8 cellular contexts compared by ENCODE assay signal in the genomic region with DNA sequence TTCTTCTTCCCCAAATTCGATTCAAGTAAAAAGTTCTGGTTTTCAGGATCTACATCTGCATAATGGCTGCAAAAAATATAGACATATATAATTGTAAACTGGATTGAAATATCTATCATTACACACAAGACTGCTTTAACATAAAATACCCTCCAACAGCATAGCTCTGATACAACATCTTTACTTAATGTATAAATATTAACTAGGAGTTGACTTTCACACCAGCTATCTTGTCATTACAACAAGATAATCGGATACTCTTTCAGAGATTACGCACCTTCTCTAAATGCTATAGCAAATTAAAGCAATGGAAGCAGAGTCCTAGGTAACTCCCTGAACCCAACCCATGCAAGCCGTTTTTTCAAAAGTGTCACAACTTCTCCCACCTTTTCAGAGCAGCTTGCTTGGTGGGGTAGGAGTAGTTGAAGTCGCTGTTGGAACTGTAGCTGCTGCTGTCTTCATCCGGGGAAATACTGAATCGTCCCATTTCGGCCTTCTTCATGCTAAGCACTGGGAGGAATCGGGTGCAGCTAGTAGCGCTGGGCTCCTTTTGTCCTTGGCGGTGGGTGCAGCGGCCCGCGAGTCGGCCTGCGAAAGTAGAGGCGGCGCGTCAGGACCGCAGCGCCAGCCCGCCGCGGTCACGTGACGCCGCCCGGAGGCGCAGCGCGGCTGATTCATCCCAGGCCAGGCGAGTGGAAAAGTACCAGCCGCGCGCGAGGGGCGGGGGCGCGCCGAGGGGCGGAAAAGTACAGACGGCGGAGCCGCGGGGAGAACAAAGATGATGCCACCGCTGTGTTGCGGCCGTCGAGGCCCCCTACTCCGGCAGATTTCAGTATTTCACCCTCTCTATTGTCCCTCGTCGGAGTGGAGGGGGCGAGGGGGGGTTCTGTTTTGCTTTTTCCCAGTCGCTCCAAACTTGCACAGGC. TPM values are rescaled to one million over a fixed set of nuclear protein-coding genes. Genes with fewer than 3 reads are reported as not detected.
DNase-seq lines count a peak whose midpoint lies in the region; ATAC-seq and TF ChIP-seq lines count a peak whose summit lies in the region.

No MANE protein-coding gene starts in this region.

- no peak overlapping the region for H2BK20ac ChIP-seq in IMR-90 (ENCODE audit: low read depth, low read length)

- BruUV-seq in IMR-90 (replicated peaks; lab: Mats Ljungman, UMichigan) = no TSS peak

- H3K9ac ChIP-seq in IMR-90 (ENCODE audit: low read depth, low read length) = peak overlapping the region; percentile 97

- peaks cover 45% of the 10 kb centered on the region for H3K36me3 ChIP-seq in IMR-90 (ENCODE audit: control insufficient read depth, insufficient read depth, low read length)
- peaks cover 23 to 52% (median 26%) of the 10 kb centered on the region in 3 donors for H3K36me3 ChIP-seq in esophagus squamous epithelium

- peaks cover 75% of the 10 kb centered on the region for H3K4me1 Mint-ChIP-seq in activated T-cell treated with anti-CD3 and anti-CD28 coated beads, Interleukin-2, amount 50 U/mL, for 72 hours (ENCODE audit: low read depth)
- peaks cover 43 to 54% (median 44%) of the 10 kb centered on the region in 3 donors for H3K4me1 Mint-ChIP-seq in naive B cell
- H3K4me1 Mint-ChIP-seq in stimulated activated memory B cell treated with anti-CD40 and anti-IgM and Interleukin-4, amounts not matched to agents 10 μg/mL and 1 μg/mL and 100 μg/mL, for 72 hours = peaks cover 51% of the 10 kb centered on the region

- no peaks in the 10 kb centered on the region for H3K9me3 Mint-ChIP-seq in activated T-cell treated with anti-CD3 and anti-CD28 coated beads, Interleukin-2, amount 50 U/mL, for 72 hours
- H3K9me3 Mint-ChIP-seq in naive B cell = no peaks in the 10 kb centered on the region
- no peaks in the 10 kb centered on the region for H3K9me3 Mint-ChIP-seq in stimulated activated memory B cell treated with anti-CD40 and anti-IgM and Interleukin-4, amounts not matched to agents 10 μg/mL and 1 μg/mL and 100 μg/mL, for 72 hours

- H3K27me3 ChIP-seq in IMR-90 (ENCODE audit: control insufficient read depth, insufficient read depth, low read length) (no peaks in the 10 kb centered on the region), esophagus squamous epithelium (no peaks in the 10 kb centered on the region)

- 0% methylated on average over 14 of the region's 54 CpGs; no CpG with 5 or more reads in 1 of the 2 experiments for WGBS in IMR-90 (ENCODE audit: extremely low coverage in 2 of 2, insufficient read length in 1 of 2), 2 experiments
- WGBS in esophagus squamous epithelium, 2 donors = 1 to 4% methylated on average over 15 to 19 of the region's 54 CpGs

- H3K9me3 ChIP-seq in IMR-90 (ENCODE audit: control insufficient read depth, insufficient read depth, low read length) (no peaks in the 10 kb centered on the region), esophagus squamous epithelium (no peaks in the 10 kb centered on the region)

- POLR2A ChIA-PET in IMR-90 (lab: Charles Lee; ENCODE audit: unreplicated experiment) = interaction anchor here (0.5 to 1.7 kb wide), 7 partner anchors 16 to 574 kb away, joined by 3 to 6 read pairs (median 3); no protein-coding TSS in a partner anchor

- in situ Hi-C loops in IMR-90 (cut with MboI; ENCODE audit: low sequenced_read_pairs) = loop anchor here (10.0 kb wide), 1 partner anchor 184 kb away; no protein-coding TSS in a partner anchor

- H3K27me3 Mint-ChIP-seq in activated T-cell treated with anti-CD3 and anti-CD28 coated beads, Interleukin-2, amount 50 U/mL, for 72 hours (ENCODE audit: low read depth) = no peaks in the 10 kb centered on the region
- H3K27me3 Mint-ChIP-seq in naive B cell = no peaks in the 10 kb centered on the region
- H3K27me3 Mint-ChIP-seq in stimulated activated memory B cell treated with anti-CD40 and anti-IgM and Interleukin-4, amounts not matched to agents 10 μg/mL and 1 μg/mL and 100 μg/mL, for 72 hours = no peaks in the 10 kb centered on the region

- H2BK15ac ChIP-seq in IMR-90 (ENCODE audit: low read depth, low read length) = 0 out of 3 replicates have a peak overlapping the region, but pooled peaks have one; percentile 24

- peaks cover 3% of the 10 kb centered on the region for H3K9me1 ChIP-seq in IMR-90 (ENCODE audit: insufficient read depth, low read length)

- H4K91ac ChIP-seq in IMR-90 (ENCODE audit: insufficient read depth, low read depth, low read length) = peak overlapping the region; percentile 60

- peak; percentile 99 for DNase-seq in DMS53 (lab: John Stamatoyannopoulos, UW)
- DNase-seq in IMR-90 = peak; percentile 79
- peak; percentile 94 to 96 for DNase-seq in activated T-cell treated with anti-CD3 and anti-CD28 coated beads, Interleukin-2, amount 50 U/mL, for 72 hours
- DNase-seq in esophagus squamous epithelium (lab: John Stamatoyannopoulos, UW) = peak; percentile 34
- peak; percentile 86 for DNase-seq in naive B cell

- H4K5ac ChIP-seq in IMR-90 (ENCODE audit: low read depth, low read length) = peak overlapping the region; percentile 21; the same call in 1 of the 2 replicates

- H4K20me1 ChIP-seq in IMR-90 (ENCODE audit: insufficient read depth, low read length) = peaks cover 65% of the 10 kb centered on the region

- peaks cover 27 to 56% of the 10 kb centered on the region in 2 donors for H3K36me3 Mint-ChIP-seq in activated T-cell treated with anti-CD3 and anti-CD28 coated beads, Interleukin-2, amount 50 U/mL, for 72 hours (ENCODE audit: insufficient read depth in 2 of 2)
- peaks cover 0 to 3% of the 10 kb centered on the region in 2 donors for H3K36me3 Mint-ChIP-seq in naive B cell
- peaks cover 40% of the 10 kb centered on the region for H3K36me3 Mint-ChIP-seq in stimulated activated memory B cell treated with anti-CD40 and anti-IgM and Interleukin-4, amounts not matched to agents 10 μg/mL and 1 μg/mL and 100 μg/mL, for 72 hours

- H2AK9ac ChIP-seq in IMR-90 (replicated peaks; ENCODE audit: low read depth, low read length, poor library complexity) = peak overlapping the region; percentile 80

- intact Hi-C loops in IMR-90 (cut with micrococcal nuclease) (loop anchor here (5.0 kb wide), 4 partner anchors 61 to 651 kb away; no protein-coding TSS in a partner anchor), esophagus squamous epithelium (cut with DNase I) (no loop called here)

- H3K4me1 ChIP-seq in IMR-90 (ENCODE audit: control insufficient read depth, insufficient read depth, low read length) = peaks cover 10% of the 10 kb centered on the region
- H3K4me1 ChIP-seq in esophagus squamous epithelium = peaks cover 28 to 59% (median 28%) of the 10 kb centered on the region in 3 donors

- peak overlapping the region; percentile 84 for H2BK5ac ChIP-seq in IMR-90 (ENCODE audit: low read depth, low read length, poor library complexity, severe bottlenecking)

- peak overlapping the region; percentile 82 for H3K4me3 ChIP-seq in IMR-90 (ENCODE audit: insufficient read depth, low read depth, low read length)
- H3K4me3 ChIP-seq in esophagus squamous epithelium = peak overlapping the region; percentile 86 to 99 (median 94)

- peak overlapping the region; percentile 88 for H3K56ac ChIP-seq in IMR-90 (ENCODE audit: extremely low read depth, insufficient read depth, low read length)

- ATAC-seq in GM21529 (IDR thresholded peaks at IDR 0.05; ENCODE audit: unreplicated experiment) (peak; percentile 56), IMR-90 (ENCODE audit: low read depth) (peak; percentile 3), naive B cell (ENCODE audit: low read depth in 2 of 2) (peak; percentile 32 to 37)
- peak; percentile 57 to 62 for ATAC-seq in activated T-cell treated with anti-CD3 and anti-CD28 coated beads, Interleukin-2, amount 50 U/mL, for 72 hours (replicated peaks in 1 of 2)
- ATAC-seq in stimulated activated memory B cell treated with anti-CD40 and anti-IgM and Interleukin-4, amounts not matched to agents 10 μg/mL and 1 μg/mL and 100 μg/mL, for 72 hours = peak; percentile 73

- dilution Hi-C loops in IMR-90 (cut with HindIII; ENCODE audit: low sequenced_read_pairs, unreplicated experiment) = no loop called here

- peak overlapping the region; percentile 79 for H3K4ac ChIP-seq in IMR-90 (ENCODE audit: low read depth, low read length)

- peaks cover 11 to 41% of the 10 kb centered on the region in 2 experiments for H3K79me1 ChIP-seq in IMR-90 (ENCODE audit: low read depth in 1 of 2, low read length in 2 of 2)

- H3K14ac ChIP-seq in IMR-90 (replicated peaks; ENCODE audit: low read depth, low read length) = peak overlapping the region; percentile 79

- CTCF ChIA-PET in IMR-90 (lab: Yijun Ruan, JAX) = no interaction called here

- H2AFZ ChIP-seq in IMR-90 (replicated peaks; ENCODE audit: low read length, poor library complexity) = peak overlapping the region; percentile 36

- H3K27ac ChIP-seq in IMR-90 (ENCODE audit: insufficient read depth, low read length) (peak overlapping the region; percentile 94), esophagus squamous epithelium (peak overlapping the region; percentile 98)

- H2BK120ac ChIP-seq in IMR-90 (ENCODE audit: low read depth, low read length) = peak overlapping the region; percentile 9

- peak overlapping the region; percentile 87 for H3K23ac ChIP-seq in IMR-90 (ENCODE audit: low read depth, low read length)

- H3K18ac ChIP-seq in IMR-90 (ENCODE audit: low read depth, low read length) = peak overlapping the region; percentile 76

- H2AK5ac ChIP-seq in IMR-90 (ENCODE audit: low read depth, low read length) = peak overlapping the region; percentile 77

- peak; percentile 86 for TF ChIP-seq POLR2A in IMR-90 (IDR thresholded peaks at IDR 0.05; ENCODE audit: low read depth, low read length)
- peak in 3 of 4 donors; percentile 42 to 90 (median 68) for TF ChIP-seq POLR2A in esophagus squamous epithelium (IDR thresholded peaks at IDR 0.05)

- TF ChIP-seq RAD21 in IMR-90 (IDR thresholded peaks at IDR 0.05; ENCODE audit: low read length) = no peak; the same call in 1 of the 2 replicates

- TF ChIP-seq CTCF in IMR-90 (conservative IDR thresholded peaks at IDR 0.05; ENCODE audit: low read depth, low read length) (0 out of 2 replicates have a peak, but pooled peaks have one; percentile 18), esophagus squamous epithelium (IDR thresholded peaks at IDR 0.05) (peak in 5 of 6 experiments; percentile 15 to 45 (median 31))

- peak overlapping the region; percentile 99 for H3K4me3 Mint-ChIP-seq in activated T-cell treated with anti-CD3 and anti-CD28 coated beads, Interleukin-2, amount 50 U/mL, for 72 hours
- peak overlapping the region; percentile 93 to 99 (median 99) for H3K4me3 Mint-ChIP-seq in naive B cell
- H3K4me3 Mint-ChIP-seq in stimulated activated memory B cell treated with anti-CD40 and anti-IgM and Interleukin-4, amounts not matched to agents 10 μg/mL and 1 μg/mL and 100 μg/mL, for 72 hours = peak overlapping the region; percentile 96

- H4K8ac ChIP-seq in IMR-90 (ENCODE audit: low read depth in 2 of 2, low read length in 2 of 2) = peak overlapping the region; percentile 75 to 83; a peak in 3 of 4 replicates

- peak overlapping the region; percentile 94; the same call in 1 of the 2 replicates for H3K4me2 ChIP-seq in IMR-90 (ENCODE audit: low read depth, low read length)

- H3K27ac Mint-ChIP-seq in activated T-cell treated with anti-CD3 and anti-CD28 coated beads, Interleukin-2, amount 50 U/mL, for 72 hours = peak overlapping the region; percentile 100
- peak overlapping the region; percentile 95 to 100 (median 97) for H3K27ac Mint-ChIP-seq in naive B cell
- peak overlapping the region; percentile 100 for H3K27ac Mint-ChIP-seq in stimulated activated memory B cell treated with anti-CD40 and anti-IgM and Interleukin-4, amounts not matched to agents 10 μg/mL and 1 μg/mL and 100 μg/mL, for 72 hours

RNA-seq across cellular contexts. Expression of a gene that starts 1.5 kb away (rescaled TPM):
- total RNA-seq in IMR-90 (2012; rRNA removed) (881 and 1,389 TPM in 2 replicates), esophagus squamous epithelium (100 to 1,000 TPM; 242 to 468 (median 286) TPM)
- polyA plus RNA-seq in IMR-90 (2012; rRNA removed) (213 and 313 TPM in 2 replicates), naive B cell (ENCODE audit: low read depth in 6 of 6) (10 to 100 TPM; 48.8 to 96.3 (median 63.1) TPM)
- polyA plus RNA-seq in IMR-90 (2012; cell fraction: cytosol; rRNA removed) = 33.9 and 129 TPM in 2 replicates
- polyA plus RNA-seq in IMR-90 (2012; cell fraction: nucleus; rRNA removed; ENCODE audit: low replicate concordance) = 118 and 947 TPM in 2 replicates
- 101 TPM for polyA plus RNA-seq in PFSK-1 (2012; ENCODE audit: insufficient read length, low read depth)
- 100 to 1,000 TPM; 481 to 496 TPM for total RNA-seq in activated T-cell treated with anti-CD3 and anti-CD28 coated beads, Interleukin-2, amount 50 U/mL, for 72 hours

Comparison
In these comparisons a context has a peak if more than half of its experiments do, and no peak if none do; other contexts are left out.
1. Peak in every context shown above with its lines: DNase-seq, ATAC-seq, H3K4me3 ChIP-seq and H3K27ac ChIP-seq.
2. DNase-seq: peak in every context shown above with its lines; median percentile 99 in DMS53; 95 in activated T-cell treated with anti-CD3 and anti-CD28 coated beads, Interleukin-2, amount 50 U/mL, for 72 hours; 86 in naive B cell; 79 in IMR-90; 34 in esophagus squamous epithelium.
3. ATAC-seq: peak in every context shown above with its lines; median percentile 73 in stimulated activated memory B cell treated with anti-CD40 and anti-IgM and Interleukin-4, amounts not matched to agents 10 μg/mL and 1 μg/mL and 100 μg/mL, for 72 hours; 60 in activated T-cell treated with anti-CD3 and anti-CD28 coated beads, Interleukin-2, amount 50 U/mL, for 72 hours; 56 in GM21529; 34 in naive B cell; 3 in IMR-90.